Comparison of ENCODE assay signal across 34 cellular contexts in genomic region chr2:74542978-74543377, GRCh38.
"Had no signal": no experiment of that assay in that cellular context is flagged by ENCODE, and none has a peak within 500 bp of the region (broad histone marks: within the 10 kb centered on the region; RNA-seq: fewer than 3 reads in every experiment).

No MANE protein-coding gene starts in this region.

- H3K4me3 ChIP-seq: adrenal gland, body of pancreas, cardiac muscle cell had no signal

- H3K9me3 ChIP-seq: adrenal gland, body of pancreas had no signal

- DNase-seq: activated B cell treated with CpG ODN at 0.5 μM for 24 hours; activated CD4-positive, alpha-beta memory T cell treated with anti-CD3 and anti-CD28 coated beads for 36 hours; activated CD4-positive, alpha-beta T cell treated with anti-CD3 and anti-CD28 coated beads for 4 hours; activated CD4-positive, alpha-beta T cell treated with anti-CD3 and anti-CD28 coated beads, Interleukin-2, amount 10 ng/mL, durations not matched to agents 24 days and 14 days; activated CD4-positive, alpha-beta T cell treated with anti-CD3 and anti-CD28 coated beads, Interleukin-2, amount 50 U/mL, for 1 hour; activated CD4-positive, alpha-beta T cell treated with anti-CD3 and anti-CD28 coated beads, Interleukin-2, amount 50 U/mL, for 4 hours; activated CD4-positive, CD25-positive, alpha-beta regulatory T cell treated with anti-CD3 and anti-CD28 coated beads, Interleukin-2, amount 50 U/mL, for 72 hours; activated CD8-positive, alpha-beta memory T cell treated with anti-CD3 and anti-CD28 coated beads, Interleukin-2, amount 50 U/mL, for 4 hours; activated CD8-positive, alpha-beta T cell treated with anti-CD3 and anti-CD28 coated beads for 36 hours; activated effector memory CD4-positive, alpha-beta T cell treated with anti-CD3 and anti-CD28 coated beads, Interleukin-2, amount 50 U/mL, for 16 hours; activated gamma-delta T cell treated with Interleukin-2 at 50 U/mL for 16 hours; activated naive CD4-positive, alpha-beta T cell; activated naive CD4-positive, alpha-beta T cell treated with anti-CD3 and anti-CD28 coated beads for 36 hours; activated naive CD4-positive, alpha-beta T cell treated with anti-CD3 and anti-CD28 coated beads, Interleukin-2, amount 50 U/mL, for 16 hours; activated naive CD8-positive, alpha-beta T cell treated with anti-CD3 and anti-CD28 coated beads for 36 hours; activated T-cell treated with anti-CD3 and anti-CD28 coated beads for 4 hours; activated T-cell treated with anti-CD3 and anti-CD28 coated beads, Interleukin-2, amount 50 U/mL, for 1 hour; activated T-cell treated with anti-CD3 and anti-CD28 coated beads, Interleukin-2, amount 50 U/mL, for 4 hours; activated T-cell treated with anti-CD3 and anti-CD28 coated beads, Interleukin-2, amount 50 U/mL, for 72 hours; adrenal gland; amygdala; anterior cingulate cortex; body of pancreas; brain microvascular endothelial cell; central memory CD4-positive, alpha-beta T cell; T-cell; T-helper 2 cell; T-helper 9 cell had no signal

- H3K9me3 Mint-ChIP-seq: activated CD4-positive, alpha-beta memory T cell treated with anti-CD3 and anti-CD28 coated beads for 36 hours; activated CD4-positive, alpha-beta T cell treated with anti-CD3 and anti-CD28 coated beads, Interleukin-2, amount 10 ng/mL, durations not matched to agents 24 days and 14 days; activated CD8-positive, alpha-beta T cell treated with anti-CD3 and anti-CD28 coated beads for 36 hours; activated naive CD4-positive, alpha-beta T cell treated with anti-CD3 and anti-CD28 coated beads for 36 hours; activated naive CD4-positive, alpha-beta T cell treated with anti-CD3 and anti-CD28 coated beads, Interleukin-2, amount 50 U/mL, for 72 hours; activated naive CD8-positive, alpha-beta T cell treated with anti-CD3 and anti-CD28 coated beads for 36 hours; activated T-cell treated with anti-CD3 and anti-CD28 coated beads, Interleukin-2, amount 50 U/mL, for 4 hours; activated T-cell treated with anti-CD3 and anti-CD28 coated beads, Interleukin-2, amount 50 U/mL, for 72 hours; activated T-helper 1 cell treated with anti-CD3 and anti-CD28 coated beads, Interleukin-12 subunit alpha, Interleukin-12 subunit beta, Interleukin-2, Interleukin-4 antibody, amounts not matched to agents 30 ng/mL and 10 ng/mL and 1 ng/mL, durations not matched to agents 14 hours and 24 hours and 36 hours; activated T-helper 17 cell treated with anti-CD3 and anti-CD28 coated beads, Interleukin-2, amount 50 U/mL, for 72 hours; T-cell; T-helper 2 cell treated with Interferon-gamma antibody and Interleukin-4, amounts not matched to agents 5 μg/mL and 100 μg/mL, for 36 hours had no signal

- H3K4me3 Mint-ChIP-seq: activated B cell treated with CpG ODN at 0.5 μM for 24 hours; activated CD4-positive, alpha-beta memory T cell treated with anti-CD3 and anti-CD28 coated beads for 36 hours; activated CD4-positive, alpha-beta T cell treated with anti-CD3 and anti-CD28 coated beads, Interleukin-2, amount 10 ng/mL, durations not matched to agents 24 days and 14 days; activated CD8-positive, alpha-beta T cell treated with anti-CD3 and anti-CD28 coated beads for 36 hours; activated naive CD4-positive, alpha-beta T cell treated with anti-CD3 and anti-CD28 coated beads for 36 hours; activated naive CD8-positive, alpha-beta T cell treated with anti-CD3 and anti-CD28 coated beads for 36 hours; activated T-cell treated with anti-CD3 and anti-CD28 coated beads, Interleukin-2, amount 50 U/mL, for 4 hours; activated T-cell treated with anti-CD3 and anti-CD28 coated beads, Interleukin-2, amount 50 U/mL, for 72 hours; activated T-helper 1 cell treated with anti-CD3 and anti-CD28 coated beads, Interleukin-12 subunit alpha, Interleukin-12 subunit beta, Interleukin-2, Interleukin-4 antibody, amounts not matched to agents 30 ng/mL and 10 ng/mL and 1 ng/mL, durations not matched to agents 14 hours and 24 hours and 36 hours; activated T-helper 17 cell treated with anti-CD3 and anti-CD28 coated beads, Interleukin-2, amount 50 U/mL, for 72 hours; T-cell; T-helper 2 cell treated with Interferon-gamma antibody and Interleukin-4, amounts not matched to agents 5 μg/mL and 100 μg/mL, for 36 hours had no signal

- H3K4me1 ChIP-seq: adrenal gland had no signal

- H3K36me3 Mint-ChIP-seq: activated CD4-positive, alpha-beta memory T cell treated with anti-CD3 and anti-CD28 coated beads for 36 hours; activated naive CD8-positive, alpha-beta T cell treated with anti-CD3 and anti-CD28 coated beads for 36 hours; T-cell had no signal

- H3K27ac ChIP-seq: adrenal gland, body of pancreas, brain microvascular endothelial cell, cardiac muscle cell, VCaP had no signal

- H3K36me3 ChIP-seq: adrenal gland, brain microvascular endothelial cell, cardiac muscle cell had no signal

- H3K4me1 Mint-ChIP-seq: activated T-helper 17 cell treated with anti-CD3 and anti-CD28 coated beads, Interleukin-2, amount 50 U/mL, for 72 hours; T-cell had no signal

- H3K27ac Mint-ChIP-seq: activated B cell treated with CpG ODN at 0.5 μM for 24 hours; activated CD4-positive, alpha-beta memory T cell treated with anti-CD3 and anti-CD28 coated beads for 36 hours; activated CD4-positive, alpha-beta T cell treated with anti-CD3 and anti-CD28 coated beads, Interleukin-2, amount 10 ng/mL, durations not matched to agents 24 days and 14 days; activated CD8-positive, alpha-beta T cell treated with anti-CD3 and anti-CD28 coated beads for 36 hours; activated naive CD4-positive, alpha-beta T cell treated with anti-CD3 and anti-CD28 coated beads for 36 hours; activated naive CD8-positive, alpha-beta T cell treated with anti-CD3 and anti-CD28 coated beads for 36 hours; activated T-cell treated with anti-CD3 and anti-CD28 coated beads, Interleukin-2, amount 50 U/mL, for 72 hours; activated T-helper 1 cell treated with anti-CD3 and anti-CD28 coated beads, Interleukin-12 subunit alpha, Interleukin-12 subunit beta, Interleukin-2, Interleukin-4 antibody, amounts not matched to agents 30 ng/mL and 10 ng/mL and 1 ng/mL, durations not matched to agents 14 hours and 24 hours and 36 hours; activated T-helper 17 cell treated with anti-CD3 and anti-CD28 coated beads, Interleukin-2, amount 50 U/mL, for 72 hours; T-cell; T-helper 2 cell treated with Interferon-gamma antibody and Interleukin-4, amounts not matched to agents 5 μg/mL and 100 μg/mL, for 36 hours had no signal

- H3K27me3 ChIP-seq: adrenal gland, body of pancreas, brain microvascular endothelial cell had no signal
